10 cellular contexts compared by ENCODE assay signal in the genomic region with DNA sequence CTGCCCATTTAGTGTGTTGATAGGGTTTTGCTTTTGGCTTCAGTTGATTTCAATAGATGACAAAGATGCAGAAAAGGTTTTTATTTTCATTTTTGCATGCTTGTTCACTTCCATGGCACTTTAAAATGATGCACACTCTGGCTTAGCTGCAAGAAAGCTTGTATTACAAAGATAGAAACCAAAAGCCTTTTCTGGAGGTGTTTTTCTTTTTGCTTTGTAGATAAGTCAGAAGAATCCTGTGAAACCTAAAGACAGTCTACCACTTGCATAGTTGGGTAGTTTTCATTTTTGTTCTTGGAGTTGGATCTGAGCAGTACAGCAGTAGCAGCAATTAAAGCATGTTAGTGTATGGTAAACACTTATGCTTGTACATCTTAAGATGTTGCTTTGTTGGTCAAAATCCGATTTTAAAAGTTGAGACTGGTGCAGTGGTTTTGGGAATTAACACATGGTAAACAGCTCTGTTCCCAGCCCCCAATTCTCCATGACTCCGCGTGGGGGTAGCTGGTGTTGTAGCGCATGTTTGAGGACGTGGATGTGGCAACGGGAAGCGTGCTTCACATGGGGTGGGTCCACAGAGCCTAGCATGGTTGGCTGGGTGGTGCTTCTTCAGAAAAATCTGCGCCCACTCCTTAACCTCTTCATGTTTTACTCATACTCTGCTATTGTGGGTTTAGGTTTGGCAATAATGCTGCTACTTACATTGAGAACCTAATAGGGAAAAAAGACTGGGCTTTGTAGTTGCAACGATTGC. TPM values are rescaled to one million over a fixed set of nuclear protein-coding genes. Genes with fewer than 3 reads are reported as not detected.
DNase-seq lines count a peak whose midpoint lies in the region; ATAC-seq, FAIRE-seq and TF ChIP-seq lines count a peak whose summit lies in the region.
"Had no signal": no experiment of that assay in that cellular context is flagged by ENCODE, and none has a peak within 500 bp of the region (broad histone marks: within the 10 kb centered on the region; RNA-seq: fewer than 3 reads in every experiment).

No MANE protein-coding gene starts in this region.

- H3K27me3 ChIP-seq in endodermal cell (ENCODE audit: control insufficient read depth, insufficient read depth, low read length, poor library complexity, severe bottlenecking) = no peaks in the 10 kb centered on the region

- DNase-seq in GM12892 (ENCODE audit: insufficient read length) (no peak), fibroblast of the aortic adventitia (ENCODE audit: low read depth) (peak; percentile 49), NOMO-1 (lab: John Stamatoyannopoulos, UW; ENCODE audit: unreplicated experiment in 2 of 2) (no peak), SW 1271 (lab: John Stamatoyannopoulos, UW) (no peak), endodermal cell (no peak), GM19238 (ENCODE audit: insufficient read length, low spot score) (no peak)
- DNase-seq: NCI-H510A had no signal

- H3K36me3 ChIP-seq in endodermal cell (ENCODE audit: control insufficient read depth, insufficient read depth, low read length) = no peaks in the 10 kb centered on the region

- no peaks in the 10 kb centered on the region for H3K9me3 ChIP-seq in endodermal cell (ENCODE audit: control insufficient read depth, low read length)

- H3K4me3 ChIP-seq in fibroblast of the aortic adventitia (ENCODE audit: low read depth, low read length) = no peak overlapping the region
- no peak overlapping the region for H3K4me3 ChIP-seq in endodermal cell (ENCODE audit: low read length)

- FAIRE-seq in GM12892 (lab: Jason Lieb, UNC) = peak; percentile 44
- FAIRE-seq: islet of Langerhans had no signal

- TF ChIP-seq CTCF in fibroblast of the aortic adventitia (IDR thresholded peaks at IDR 0.05; ENCODE audit: insufficient read depth, low read length) (no peak), endodermal cell (conservative IDR thresholded peaks at IDR 0.05) (no peak)

- peaks cover 26% of the 10 kb centered on the region for H3K4me1 Mint-ChIP-seq in endodermal cell

- ATAC-seq in GM21360 (IDR thresholded peaks at IDR 0.05; ENCODE audit: unreplicated experiment) (peak; percentile 47), HG03457 (IDR thresholded peaks at IDR 0.05; ENCODE audit: unreplicated experiment) (peak; percentile 38)

- H3K36me3 Mint-ChIP-seq in endodermal cell (ENCODE audit: low read depth) = no peaks in the 10 kb centered on the region

- no peak overlapping the region for H3K27ac Mint-ChIP-seq in endodermal cell

- no peak overlapping the region for H3K9ac ChIP-seq in endodermal cell (ENCODE audit: extremely low read depth, low read length, poor library complexity, severe bottlenecking)

- 87 to 100% methylated on average over 2 to 9 of the region's 9 CpGs for WGBS in endodermal cell (ENCODE audit: insufficient coverage in 1 of 2, insufficient read length in 1 of 2), 2 experiments

- no peaks in the 10 kb centered on the region for H3K27me3 Mint-ChIP-seq in endodermal cell (ENCODE audit: insufficient read depth)

- no peak for TF ChIP-seq POLR2A in GM12892 (IDR thresholded peaks at IDR 0.05; ENCODE audit: low read depth, low read length)

- no peak overlapping the region for H3K4me3 Mint-ChIP-seq in endodermal cell

- H3K27ac ChIP-seq in endodermal cell (ENCODE audit: low read depth, low read length) = no peak overlapping the region

- H3K4me1 ChIP-seq in endodermal cell (ENCODE audit: control insufficient read depth, insufficient read depth, low read length) = peaks cover 6% of the 10 kb centered on the region

- no peaks in the 10 kb centered on the region for H3K9me3 Mint-ChIP-seq in endodermal cell

RNA-seq across cellular contexts. Expression of gene CCNY, which starts 19.8 kb away (rescaled TPM):
- 19.3 TPM for polyA plus RNA-seq in GM12892 (2012; ENCODE audit: missing spikeins)
- total RNA-seq in fibroblast of the aortic adventitia (ENCODE audit: low replicate concordance) (19.4 and 55.4 TPM in 2 replicates), endodermal cell (10 to 100 TPM; 60.5 to 65.9 TPM)
- 47.6 TPM for polyA plus RNA-seq in endodermal cell (2013, experiment 1 of 2)
- 44.6 TPM for polyA plus RNA-seq in endodermal cell (2013, experiment 2 of 2)
